1 cellular context compared by ENCODE assay signal in genomic region chr11:61775106-61775505, GRCh38.
TF ChIP-seq lines count a peak whose summit lies in the region.

No MANE protein-coding gene starts in this region.

TF ChIP-seq in H1, 55 proteins besides CTCF, POLR2A, EP300 and RAD21:
- TF ChIP-seq BRCA1 (IDR thresholded peaks at IDR 0.05; ENCODE audit: low read depth, low read length) (no peak), TEAD4 (IDR thresholded peaks at IDR 0.05; ENCODE audit: low read depth, low read length) (no peak), CBX8 (IDR thresholded peaks at IDR 0.05; ENCODE audit: borderline replicate concordance, low read depth, low read length) (no peak), TAF1 (IDR thresholded peaks at IDR 0.05; ENCODE audit: low read depth, low read length) (no peak), EGR1 (IDR thresholded peaks at IDR 0.05; ENCODE audit: borderline replicate concordance, low read depth, low read length) (no peak), MAX (IDR thresholded peaks at IDR 0.05) (no peak), CHD7 (IDR thresholded peaks at IDR 0.05; ENCODE audit: insufficient replicate concordance, low read length) (no peak), NANOG (IDR thresholded peaks at IDR 0.05; ENCODE audit: insufficient read depth, low read depth, low read length, poor library complexity, severe bottlenecking) (no peak), HDAC2 (IDR thresholded peaks at IDR 0.05; ENCODE audit: borderline replicate concordance in 1 of 2, low read depth in 2 of 2, low read length in 2 of 2) (no peak), JUN (IDR thresholded peaks at IDR 0.05; ENCODE audit: low read depth, low read length) (no peak), TBP (IDR thresholded peaks at IDR 0.05; ENCODE audit: low read depth, low read length) (no peak), CTBP2 (IDR thresholded peaks at IDR 0.05; ENCODE audit: borderline replicate concordance, insufficient read depth, insufficient read length, low read length) (no peak), SP1 (IDR thresholded peaks at IDR 0.05; ENCODE audit: low read depth, low read length) (no peak), RBBP5 (IDR thresholded peaks at IDR 0.05; ENCODE audit: borderline replicate concordance, low read depth, low read length) (no peak)
